17 cellular contexts compared by ENCODE assay signal in genomic region chr5:14534773-14535172, GRCh38. TPM values are rescaled to one million over a fixed set of nuclear protein-coding genes. Genes with fewer than 3 reads are reported as not detected.
DNase-seq lines count a peak whose midpoint lies in the region; ATAC-seq, FAIRE-seq and TF ChIP-seq lines count a peak whose summit lies in the region.
"Had no signal": no experiment of that assay in that cellular context is flagged by ENCODE, and none has a peak within 500 bp of the region (broad histone marks: within the 10 kb centered on the region; RNA-seq: fewer than 3 reads in every experiment).

No MANE protein-coding gene starts in this region.

- intact Hi-C loops in heart left ventricle (cut with DNase I) (loop anchor here in 1 of 10 donors (5.0 kb wide), 1 partner anchor 48 kb away; the partner anchor contains the start of gene OTULINL), left ventricle myocardium inferior (cut with micrococcal nuclease) (no loop called here), Panc1 (cut with micrococcal nuclease; ENCODE audit: unreplicated experiment) (no loop called here), thyroid gland (cut with DNase I) (loop anchor here (5.0 kb wide), 1 partner anchor 53 kb away; no protein-coding TSS in a partner anchor)

- H3K4me1 ChIP-seq in heart left ventricle: peaks cover 0 to 8% (median 0%) of the 10 kb centered on the region in 12 donors
- peaks cover 7% of the 10 kb centered on the region for H3K4me1 ChIP-seq in left ventricle myocardium inferior
- H3K4me1 ChIP-seq in Panc1 (ENCODE audit: control insufficient read depth, insufficient read depth, low read length): no peaks in the 10 kb centered on the region
- peaks cover 7 to 25% of the 10 kb centered on the region in 2 donors for H3K4me1 ChIP-seq in thyroid gland
- H3K4me1 ChIP-seq: vagina had no signal

- DNase-seq in heart left ventricle (peak in 1 of 5 donors; percentile 31), left ventricle myocardium inferior (no peak), Panc1 (ENCODE audit: low read depth, low spot score) (no peak), medulla oblongata (ENCODE audit: extremely low spot score) (peak; percentile 10), thyroid gland (peak; percentile 26 to 46), GM19239 (ENCODE audit: insufficient read length, low spot score) (no peak), GM20000 (ENCODE audit: low spot score) (no peak), activated T-cell treated with anti-CD3 and anti-CD28 coated beads for 4 hours (no peak)
- DNase-seq: activated CD8-positive, alpha-beta memory T cell treated with anti-CD3 and anti-CD28 coated beads, Interleukin-2, amount 10 ng/mL, durations not matched to agents 7 days and 5 days; caudate nucleus; DND-41; NCI-H146; nucleus accumbens; WERI-Rb-1 had no signal

- BruUV-seq in Panc1 (replicated peaks; lab: Mats Ljungman, UMichigan): no TSS peak

- POLR2A ChIA-PET in Panc1 (lab: Charles Lee): no interaction called here

- CTCF ChIA-PET in Panc1 (lab: Charles Lee): no interaction called here

- FAIRE-seq in GM19239 (lab: Jason Lieb, UNC): no peak
- FAIRE-seq: K562 had no signal

- no peaks in the 10 kb centered on the region for H3K27me3 ChIP-seq in heart left ventricle
- peaks cover 4% of the 10 kb centered on the region for H3K27me3 ChIP-seq in left ventricle myocardium inferior (ENCODE audit: low read depth)
- no peaks in the 10 kb centered on the region for H3K27me3 ChIP-seq in Panc1 (ENCODE audit: control insufficient read depth, insufficient read depth, low read length)
- no peaks in the 10 kb centered on the region for H3K27me3 ChIP-seq in thyroid gland
- H3K27me3 ChIP-seq: vagina had no signal

- ATAC-seq in heart left ventricle (peak in 3 of 4 donors; percentile 47 to 63 (median 50)), Panc1 (0 out of 2 replicates have a peak, but pooled peaks have one; percentile 26)
- ATAC-seq: activated CD8-positive, alpha-beta memory T cell treated with anti-CD3 and anti-CD28 coated beads, Interleukin-2, amount 10 ng/mL, durations not matched to agents 7 days and 5 days; K562 had no signal

- H3K4me3 ChIP-seq in heart left ventricle (no peak overlapping the region), left ventricle myocardium inferior (no peak overlapping the region), Panc1 (ENCODE audit: low read depth in 2 of 2, low read length in 2 of 2) (no peak overlapping the region), thyroid gland (replicated peaks in 1 of 3) (no peak overlapping the region)
- H3K4me3 ChIP-seq: K562, vagina had no signal

- H3K27ac ChIP-seq in heart left ventricle (peak overlapping the region in 1 of 12 donors; percentile 15), left ventricle myocardium inferior (replicated peaks) (no peak overlapping the region), Panc1 (ENCODE audit: low read length) (no peak overlapping the region), thyroid gland (peak overlapping the region in 1 of 3 donors; percentile 53)
- H3K27ac ChIP-seq: RWPE1, vagina, WERI-Rb-1 had no signal

- H3K36me3 ChIP-seq in heart left ventricle (no peaks in the 10 kb centered on the region), left ventricle myocardium inferior (no peaks in the 10 kb centered on the region), Panc1 (ENCODE audit: control insufficient read depth, insufficient read depth, low read length) (no peaks in the 10 kb centered on the region), thyroid gland (no peaks in the 10 kb centered on the region)
- H3K36me3 ChIP-seq: vagina, WERI-Rb-1 had no signal

- peaks cover 0 to 11% (median 0%) of the 10 kb centered on the region in 12 donors for H3K9me3 ChIP-seq in heart left ventricle
- peaks cover 4% of the 10 kb centered on the region for H3K9me3 ChIP-seq in left ventricle myocardium inferior (replicated peaks)
- no peaks in the 10 kb centered on the region for H3K9me3 ChIP-seq in Panc1 (ENCODE audit: control insufficient read depth, insufficient read depth, low read depth, low read length)
- H3K9me3 ChIP-seq in thyroid gland: no peaks in the 10 kb centered on the region
- H3K9me3 ChIP-seq: vagina had no signal

- in situ Hi-C loops in Panc1 (cut with HindIII; ENCODE audit: low pct_unique_long_range_greater_than_20kb, low sequenced_read_pairs): no loop called here

- TF ChIP-seq POLR2A in heart left ventricle (IDR thresholded peaks at IDR 0.05) (no peak), thyroid gland (IDR thresholded peaks at IDR 0.05) (no peak)

- 19 to 24% (median 23%) methylated on average over 7 of the region's 7 CpGs for WGBS in heart left ventricle, 4 donors
- WGBS in thyroid gland, 2 donors: 6 to 7% methylated on average over 7 of the region's 7 CpGs

- no peak for TF ChIP-seq CTCF in heart left ventricle (IDR thresholded peaks at IDR 0.05)
- no peak for TF ChIP-seq CTCF in left ventricle myocardium inferior (IDR thresholded peaks at IDR 0.05; ENCODE audit: borderline replicate concordance)
- no peak for TF ChIP-seq CTCF in Panc1 (IDR thresholded peaks at IDR 0.05)
- TF ChIP-seq CTCF in thyroid gland (IDR thresholded peaks at IDR 0.05): no peak
- TF ChIP-seq CTCF in GM20000 (IDR thresholded peaks at IDR 0.05; ENCODE audit: extremely low read depth, missing control alignments): no peak

RNA-seq across cellular contexts. Expression of gene OTULINL, which starts 46.8 kb away (rescaled TPM):
- total RNA-seq in heart left ventricle (10 to 100 TPM in 2 of 9 donors, 1 to 10 TPM in 6, under 1 TPM in 1; 0.99 to 13.6 (median 1.9) TPM), left ventricle myocardium inferior (3.8 TPM), Panc1 (2021; ENCODE audit: unreplicated experiment) (1.8 TPM), thyroid gland (10 to 100 TPM in 1 of 4 donors, 1 to 10 TPM in 3; 6.0 to 10.5 (median 6.9) TPM)
- polyA plus RNA-seq in heart left ventricle: under 1 TPM; 0.65 to 1.00 TPM
- polyA plus RNA-seq in Panc1 (2012; ENCODE audit: insufficient read length): 0.82 TPM
- polyA plus RNA-seq: K562 had no signal

Comparison
In these comparisons a context has a peak if more than half of its experiments do, and no peak if none do; other contexts are left out.
1. DNase-seq: peak in medulla oblongata (single experiment) and thyroid gland (2 of 2); none in left ventricle myocardium inferior (single experiment), Panc1 (single experiment), GM19239 (single experiment), GM20000 (single experiment) and activated T-cell treated with anti-CD3 and anti-CD28 coated beads for 4 hours (single experiment).